1 cellular context compared by ENCODE assay signal in the genomic region with DNA sequence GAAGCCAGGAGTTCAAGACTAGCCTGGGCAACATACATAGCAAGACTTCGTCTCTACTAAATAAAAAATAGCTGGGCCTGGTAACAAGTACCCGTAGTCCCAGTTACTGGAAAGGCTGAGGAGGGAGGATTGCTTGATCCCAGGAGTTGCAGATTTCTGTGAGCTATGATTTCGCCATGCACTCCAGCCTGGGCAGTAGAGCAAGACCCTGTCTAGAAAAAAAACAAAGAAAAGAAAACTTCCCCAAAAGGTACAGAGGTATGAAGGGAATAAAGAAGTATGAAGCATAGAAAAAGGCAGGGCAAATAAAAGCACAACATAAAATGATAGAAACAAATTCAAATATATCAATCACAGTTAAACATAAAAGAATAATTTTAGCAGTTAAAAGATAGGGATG.
TF ChIP-seq lines count a peak whose summit lies in the region.

No MANE protein-coding gene starts in this region.

TF ChIP-seq in WTC11, 78 proteins besides CTCF, POLR2A, EP300 and RAD21:
- TF ChIP-seq, protein P1, sequence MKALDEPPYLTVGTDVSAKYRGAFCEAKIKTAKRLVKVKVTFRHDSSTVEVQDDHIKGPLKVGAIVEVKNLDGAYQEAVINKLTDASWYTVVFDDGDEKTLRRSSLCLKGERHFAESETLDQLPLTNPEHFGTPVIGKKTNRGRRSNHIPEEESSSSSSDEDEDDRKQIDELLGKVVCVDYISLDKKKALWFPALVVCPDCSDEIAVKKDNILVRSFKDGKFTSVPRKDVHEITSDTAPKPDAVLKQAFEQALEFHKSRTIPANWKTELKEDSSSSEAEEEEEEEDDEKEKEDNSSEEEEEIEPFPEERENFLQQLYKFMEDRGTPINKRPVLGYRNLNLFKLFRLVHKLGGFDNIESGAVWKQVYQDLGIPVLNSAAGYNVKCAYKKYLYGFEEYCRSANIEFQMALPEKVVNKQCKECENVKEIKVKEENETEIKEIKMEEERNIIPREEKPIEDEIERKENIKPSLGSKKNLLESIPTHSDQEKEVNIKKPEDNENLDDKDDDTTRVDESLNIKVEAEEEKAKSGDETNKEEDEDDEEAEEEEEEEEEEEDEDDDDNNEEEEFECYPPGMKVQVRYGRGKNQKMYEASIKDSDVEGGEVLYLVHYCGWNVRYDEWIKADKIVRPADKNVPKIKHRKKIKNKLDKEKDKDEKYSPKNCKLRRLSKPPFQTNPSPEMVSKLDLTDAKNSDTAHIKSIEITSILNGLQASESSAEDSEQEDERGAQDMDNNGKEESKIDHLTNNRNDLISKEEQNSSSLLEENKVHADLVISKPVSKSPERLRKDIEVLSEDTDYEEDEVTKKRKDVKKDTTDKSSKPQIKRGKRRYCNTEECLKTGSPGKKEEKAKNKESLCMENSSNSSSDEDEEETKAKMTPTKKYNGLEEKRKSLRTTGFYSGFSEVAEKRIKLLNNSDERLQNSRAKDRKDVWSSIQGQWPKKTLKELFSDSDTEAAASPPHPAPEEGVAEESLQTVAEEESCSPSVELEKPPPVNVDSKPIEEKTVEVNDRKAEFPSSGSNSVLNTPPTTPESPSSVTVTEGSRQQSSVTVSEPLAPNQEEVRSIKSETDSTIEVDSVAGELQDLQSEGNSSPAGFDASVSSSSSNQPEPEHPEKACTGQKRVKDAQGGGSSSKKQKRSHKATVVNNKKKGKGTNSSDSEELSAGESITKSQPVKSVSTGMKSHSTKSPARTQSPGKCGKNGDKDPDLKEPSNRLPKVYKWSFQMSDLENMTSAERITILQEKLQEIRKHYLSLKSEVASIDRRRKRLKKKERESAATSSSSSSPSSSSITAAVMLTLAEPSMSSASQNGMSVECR (CRISPR knock-in tag; IDR thresholded peaks at IDR 0.05; ENCODE audit: borderline replicate concordance): no peak
- TF ChIP-seq ZNF121 (CRISPR knock-in tag; IDR thresholded peaks at IDR 0.05): peak; percentile 26; the same call in 1 of the 2 replicates
- TF ChIP-seq ZNF232 (CRISPR knock-in tag; IDR thresholded peaks at IDR 0.05): no peak
- TF ChIP-seq, protein P2, sequence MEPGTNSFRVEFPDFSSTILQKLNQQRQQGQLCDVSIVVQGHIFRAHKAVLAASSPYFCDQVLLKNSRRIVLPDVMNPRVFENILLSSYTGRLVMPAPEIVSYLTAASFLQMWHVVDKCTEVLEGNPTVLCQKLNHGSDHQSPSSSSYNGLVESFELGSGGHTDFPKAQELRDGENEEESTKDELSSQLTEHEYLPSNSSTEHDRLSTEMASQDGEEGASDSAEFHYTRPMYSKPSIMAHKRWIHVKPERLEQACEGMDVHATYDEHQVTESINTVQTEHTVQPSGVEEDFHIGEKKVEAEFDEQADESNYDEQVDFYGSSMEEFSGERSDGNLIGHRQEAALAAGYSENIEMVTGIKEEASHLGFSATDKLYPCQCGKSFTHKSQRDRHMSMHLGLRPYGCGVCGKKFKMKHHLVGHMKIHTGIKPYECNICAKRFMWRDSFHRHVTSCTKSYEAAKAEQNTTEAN (CRISPR knock-in tag; IDR thresholded peaks at IDR 0.05): no peak
- TF ChIP-seq ZNF423 (CRISPR knock-in tag; IDR thresholded peaks at IDR 0.05): no peak
- TF ChIP-seq CREM (CRISPR knock-in tag; IDR thresholded peaks at IDR 0.05): no peak
